ENCODE assay signal across 8 cellular contexts in the genomic region with DNA sequence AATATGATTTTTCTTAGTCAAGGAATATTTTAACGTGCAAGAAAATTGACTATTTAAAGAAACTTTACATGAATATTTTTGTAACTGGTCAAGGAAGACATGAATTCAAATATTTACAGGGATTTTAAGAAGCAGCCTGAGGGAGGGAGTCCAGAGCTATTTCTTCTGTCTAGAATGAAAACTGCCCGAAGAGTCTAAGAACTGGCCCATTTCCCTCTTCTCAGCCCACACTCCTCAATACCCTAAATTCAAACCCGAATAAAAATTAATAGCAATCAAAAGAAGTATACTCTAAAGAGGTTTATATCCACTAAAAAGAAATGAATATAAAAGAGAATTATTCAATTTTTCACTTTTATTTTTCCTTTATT. TPM values are rescaled to one million over a fixed set of nuclear protein-coding genes. Genes with fewer than 3 reads are reported as not detected.
DNase-seq lines count a peak whose midpoint lies in the region; ATAC-seq and TF ChIP-seq lines count a peak whose summit lies in the region.
"Had no signal": no experiment of that assay in that cellular context is flagged by ENCODE, and none has a peak within 500 bp of the region (broad histone marks: within the 10 kb centered on the region; RNA-seq: fewer than 3 reads in every experiment).

No MANE protein-coding gene starts in this region.

- H4K91ac ChIP-seq in neuronal stem cell (ENCODE audit: low read depth, low read length, poor library complexity), result no peak overlapping the region

- peaks cover 30% of the 10 kb centered on the region for H3K4me1 Mint-ChIP-seq in GM23338
- H3K4me1 Mint-ChIP-seq in activated CD8-positive, alpha-beta T cell treated with anti-CD3 and anti-CD28 coated beads for 36 hours (ENCODE audit: low read depth), result peaks cover 56% of the 10 kb centered on the region

- no peak overlapping the region for H3K4me3 Mint-ChIP-seq in GM23338
- peak overlapping the region; percentile 51 for H3K4me3 Mint-ChIP-seq in activated CD8-positive, alpha-beta T cell treated with anti-CD3 and anti-CD28 coated beads for 36 hours

- no peaks in the 10 kb centered on the region for H3K9me3 Mint-ChIP-seq in GM23338
- H3K9me3 Mint-ChIP-seq in activated CD8-positive, alpha-beta T cell treated with anti-CD3 and anti-CD28 coated beads for 36 hours, result no peaks in the 10 kb centered on the region

- CTCF ChIA-PET in activated CD8-positive, alpha-beta T cell treated with anti-CD3 and anti-CD28 coated beads for 36 hours (lab: Charles Lee), result interaction anchor here (0.6 to 1.4 kb wide), 3 partner anchors 14 to 55 kb away, joined by 3 to 4 read pairs (median 3); no protein-coding TSS in a partner anchor

- no CpG with 5 or more reads among the region's 3 CpGs for WGBS in neuronal stem cell (ENCODE audit: extremely low coverage in 2 of 2, insufficient read length in 2 of 2, insufficient replicate concordance in 1 of 2), 2 donors

- no peak overlapping the region for H3K18ac ChIP-seq in neuronal stem cell (ENCODE audit: low read length)

- no peak overlapping the region for H3K4ac ChIP-seq in neuronal stem cell (ENCODE audit: low read length)

- TF ChIP-seq CTCF in GM23338 (conservative IDR thresholded peaks at IDR 0.05; ENCODE audit: low read depth in 2 of 2), result no peak
- no peak for TF ChIP-seq CTCF in activated CD8-positive, alpha-beta T cell treated with anti-CD3 and anti-CD28 coated beads for 36 hours (IDR thresholded peaks at IDR 0.05)

- H2AK5ac ChIP-seq in neuronal stem cell (ENCODE audit: low read depth, low read length), result no peak overlapping the region

- H3K79me1 ChIP-seq in neuronal stem cell (ENCODE audit: low read depth, low read length), result no peaks in the 10 kb centered on the region

- H3K27ac Mint-ChIP-seq in GM23338, result no peak overlapping the region
- peak overlapping the region; percentile 96 for H3K27ac Mint-ChIP-seq in activated CD8-positive, alpha-beta T cell treated with anti-CD3 and anti-CD28 coated beads for 36 hours

- H4K20me1 ChIP-seq in GM23338 (replicated peaks; ENCODE audit: insufficient read depth), result no peaks in the 10 kb centered on the region

- DNase-seq in GM23338 (ENCODE audit: low spot score), result no peak
- no peak for DNase-seq in activated CD8-positive, alpha-beta T cell treated with anti-CD3 and anti-CD28 coated beads for 36 hours
- no peak for DNase-seq in neuronal stem cell (ENCODE audit: low spot score)
- no peak for DNase-seq in HCEC 1CT
- DNase-seq: KG1 had no signal

- no peak overlapping the region for H3K14ac ChIP-seq in neuronal stem cell (ENCODE audit: low read length)

- H4K8ac ChIP-seq in neuronal stem cell (ENCODE audit: low read depth, low read length), result no peak overlapping the region

- no peak overlapping the region for H3K4me3 ChIP-seq in GM23338
- no peak overlapping the region for H3K4me3 ChIP-seq in neuronal stem cell (ENCODE audit: low read length in 2 of 2)

- H3K4me1 ChIP-seq in GM23338 (ENCODE audit: insufficient read depth), result peaks cover 29% of the 10 kb centered on the region
- peaks cover 0 to 7% of the 10 kb centered on the region in 2 donors for H3K4me1 ChIP-seq in neuronal stem cell (ENCODE audit: control insufficient read depth in 2 of 2, insufficient read depth in 1 of 2, low read depth in 1 of 2, low read length in 2 of 2)

- H3K27me3 ChIP-seq in GM23338 (ENCODE audit: insufficient read depth), result no peaks in the 10 kb centered on the region
- H3K27me3 ChIP-seq in neuronal stem cell (ENCODE audit: control insufficient read depth in 3 of 3, insufficient read depth in 3 of 3, low read depth in 1 of 3, low read length in 3 of 3), result no peaks in the 10 kb centered on the region

- H3K9ac ChIP-seq in neuronal stem cell (ENCODE audit: low read depth, low read length, poor library complexity), result no peak overlapping the region

- no peaks in the 10 kb centered on the region for H3K9me2 ChIP-seq in GM23338 (ENCODE audit: insufficient read depth)

- H2BK12ac ChIP-seq in neuronal stem cell (ENCODE audit: low read length), result no peak overlapping the region

- H3K4me2 ChIP-seq in GM23338, result peak overlapping the region; percentile 46
- H3K4me2 ChIP-seq in neuronal stem cell (ENCODE audit: insufficient read depth, low read length, poor library complexity, severe bottlenecking), result no peak overlapping the region

- no peaks in the 10 kb centered on the region for H3K9me3 ChIP-seq in neuronal stem cell (replicated peaks in 1 of 2; ENCODE audit: control insufficient read depth in 2 of 2, insufficient read depth in 1 of 2, low read depth in 1 of 2, low read length in 2 of 2)

- H2BK120ac ChIP-seq in neuronal stem cell (ENCODE audit: low read depth, low read length), result no peak overlapping the region

- H3K27ac ChIP-seq in GM23338 (ENCODE audit: low read depth) (no peak overlapping the region), neuronal stem cell (replicated peaks; ENCODE audit: low read length) (no peak overlapping the region)

- H3F3A ChIP-seq in GM23338 (replicated peaks; ENCODE audit: low read depth), result no peaks in the 10 kb centered on the region

- peak; percentile 3 for ATAC-seq in GM18861 (IDR thresholded peaks at IDR 0.05; ENCODE audit: unreplicated experiment)
- ATAC-seq in GM23338, result no peak
- no peak for ATAC-seq in activated CD8-positive, alpha-beta T cell treated with anti-CD3 and anti-CD28 coated beads for 36 hours
- no peak for ATAC-seq in HG02763 (IDR thresholded peaks at IDR 0.05; ENCODE audit: unreplicated experiment)
- ATAC-seq in HG03457 (IDR thresholded peaks at IDR 0.05; ENCODE audit: unreplicated experiment), result no peak

- H3K27me3 Mint-ChIP-seq in GM23338 (ENCODE audit: insufficient read depth, low read depth, poor library complexity), result no peaks in the 10 kb centered on the region
- no peaks in the 10 kb centered on the region for H3K27me3 Mint-ChIP-seq in activated CD8-positive, alpha-beta T cell treated with anti-CD3 and anti-CD28 coated beads for 36 hours

- POLR2A ChIA-PET in activated CD8-positive, alpha-beta T cell treated with anti-CD3 and anti-CD28 coated beads for 36 hours (lab: Charles Lee), result interaction anchor here (0.9 to 8.3 kb wide), 6 partner anchors 11 to 41 kb away, joined by 3 to 64 read pairs (median 23); a partner anchor contains a TSS

- intact Hi-C loops in activated CD8-positive, alpha-beta T cell treated with anti-CD3 and anti-CD28 coated beads for 36 hours (cut with micrococcal nuclease), result no loop called here

- H3K79me2 ChIP-seq in GM23338 (replicated peaks; ENCODE audit: insufficient read depth), result no peaks in the 10 kb centered on the region

- H3K36me3 Mint-ChIP-seq in GM23338 (ENCODE audit: low read depth), result no peaks in the 10 kb centered on the region
- H3K36me3 Mint-ChIP-seq in activated CD8-positive, alpha-beta T cell treated with anti-CD3 and anti-CD28 coated beads for 36 hours (ENCODE audit: low read depth), result peaks cover under 1% of the 10 kb centered on the region

- H2BK5ac ChIP-seq in neuronal stem cell (ENCODE audit: low read length), result no peak overlapping the region

- no peak overlapping the region for H2AFZ ChIP-seq in GM23338
- peak overlapping the region; percentile 76 for H2AFZ ChIP-seq in neuronal stem cell (ENCODE audit: low read length)

- no peaks in the 10 kb centered on the region for H3K36me3 ChIP-seq in GM23338 (ENCODE audit: insufficient read depth)
- no peaks in the 10 kb centered on the region for H3K36me3 ChIP-seq in neuronal stem cell (replicated peaks in 1 of 2; ENCODE audit: control insufficient read depth in 2 of 2, insufficient read depth in 2 of 2, low read length in 2 of 2)

- H3K23ac ChIP-seq in neuronal stem cell (ENCODE audit: low read depth, low read length, poor library complexity), result no peak overlapping the region

- H2BK15ac ChIP-seq in neuronal stem cell (ENCODE audit: low read length), result no peak overlapping the region

RNA-seq across cellular contexts. Expression of a gene that starts 6.5 kb away (rescaled TPM):
- total RNA-seq in GM23338 (2014; rRNA removed; shearing (Covaris generic)), result 157 and 169 TPM in 2 replicates
- 535 and 577 TPM in 2 replicates for polyA plus RNA-seq in GM23338 (2016; fragmentation: Nextera tagmentation; extraction: Ambion mirVana)
- 100 to 1,000 TPM; 324 to 332 TPM for total RNA-seq in activated CD8-positive, alpha-beta T cell treated with anti-CD3 and anti-CD28 coated beads for 36 hours
- 208 TPM for polyA plus RNA-seq in neuronal stem cell (2013, experiment 1 of 2)
- polyA plus RNA-seq in neuronal stem cell (2013, experiment 2 of 2), result 218 TPM

RNA-seq across cellular contexts. Expression of a gene that starts 40.6 kb away (rescaled TPM):
- 17.2 and 23.9 TPM in 2 replicates for total RNA-seq in GM23338 (2014; rRNA removed; shearing (Covaris generic))
- polyA plus RNA-seq in GM23338 (2016; fragmentation: Nextera tagmentation; extraction: Ambion mirVana), result 57.9 and 92.4 TPM in 2 replicates
- total RNA-seq in activated CD8-positive, alpha-beta T cell treated with anti-CD3 and anti-CD28 coated beads for 36 hours, result 10 to 100 TPM; 62.5 to 68.4 TPM
- 42.6 TPM for polyA plus RNA-seq in neuronal stem cell (2013, experiment 1 of 2)
- polyA plus RNA-seq in neuronal stem cell (2013, experiment 2 of 2), result 44.5 TPM
